8 cellular contexts compared by ENCODE assay signal in genomic region chr1:2135425-2135824, GRCh38. TPM values are rescaled to one million over a fixed set of nuclear protein-coding genes. Genes with fewer than 3 reads are reported as not detected.
DNase-seq lines count a peak whose midpoint lies in the region; ATAC-seq and TF ChIP-seq lines count a peak whose summit lies in the region.

No MANE protein-coding gene starts in this region.

- 63 to 79% (median 70%) methylated on average over 10 to 15 of the region's 15 CpGs for WGBS in adrenal gland, 4 donors
- WGBS in heart right ventricle, 2 donors: 24 to 35% methylated on average over 15 of the region's 15 CpGs

- H3K27me3 ChIP-seq in adrenal gland: no peaks in the 10 kb centered on the region
- no peaks in the 10 kb centered on the region for H3K27me3 ChIP-seq in heart right ventricle

- DNase-seq in DMS153 (lab: John Stamatoyannopoulos, UW) (peak; percentile 76), adrenal gland (peak in 4 of 7 donors; percentile 37 to 89 (median 56)), heart right ventricle (peak; percentile 76 to 79), retina (peak; percentile 81), NCI-H2171 treated with DMSO at 0.1 percent for 48 hours (lab: John Stamatoyannopoulos, UW) (no peak), GM10248 (ENCODE audit: extremely low spot score) (no peak)
- no peak for DNase-seq in stimulated activated CD4-positive, alpha-beta T cell treated with anti-CD3 and anti-CD28 coated beads, Interleukin-1b, Interleukin-23, amount 100 ng/mL, for 48 hours

- H3K4me1 ChIP-seq in adrenal gland (replicated peaks in 1 of 2) (peaks cover 6 to 10% of the 10 kb centered on the region in 2 donors), heart right ventricle (peaks cover 8 to 44% (median 25%) of the 10 kb centered on the region in 9 donors)

- TF ChIP-seq CTCF in adrenal gland (IDR thresholded peaks at IDR 0.05): no peak
- peak in 1 of 9 donors; percentile 17 for TF ChIP-seq CTCF in heart right ventricle (IDR thresholded peaks at IDR 0.05)
- TF ChIP-seq CTCF in GM10248 (IDR thresholded peaks at IDR 0.05; ENCODE audit: control extremely low read depth, extremely low read depth, low read depth, missing control alignments): no peak

- H3K9me3 ChIP-seq in adrenal gland (replicated peaks in 1 of 3): no peaks in the 10 kb centered on the region
- H3K9me3 ChIP-seq in heart right ventricle: no peaks in the 10 kb centered on the region

- no peak overlapping the region for H3K4me3 ChIP-seq in adrenal gland
- no peak overlapping the region for H3K4me3 ChIP-seq in heart right ventricle

- ATAC-seq in heart right ventricle (peak; percentile 13 to 68 (median 48)), HG02759 (IDR thresholded peaks at IDR 0.05; ENCODE audit: unreplicated experiment) (no peak)

- intact Hi-C loops in adrenal gland (cut with DNase I): no loop called here
- intact Hi-C loops in heart right ventricle (cut with DNase I): loop anchor here in 1 of 10 donors (10.0 kb wide), 1 partner anchor 49 kb away; no protein-coding TSS in a partner anchor

- TF ChIP-seq POLR2A in adrenal gland (IDR thresholded peaks at IDR 0.05): peak in 1 of 2 donors; percentile 30

- no peaks in the 10 kb centered on the region for H3K36me3 ChIP-seq in adrenal gland (replicated peaks in 1 of 2)
- no peaks in the 10 kb centered on the region for H3K36me3 ChIP-seq in heart right ventricle

- H3K27ac ChIP-seq in adrenal gland (peak overlapping the region in 2 of 5 donors; percentile 92 to 94), heart right ventricle (peak overlapping the region; percentile 25 to 96 (median 83))

- POLR2A ChIA-PET in GM10248 (lab: Yijun Ruan, JAX): no interaction called here

- CTCF ChIA-PET in GM10248 (lab: Yijun Ruan, JAX): no interaction called here

RNA-seq across cellular contexts. Expression of gene FAAP20, which starts 59.1 kb away (rescaled TPM):
- total RNA-seq in adrenal gland: 100 to 1,000 TPM in 1 of 8 donors, 10 to 100 TPM in 7; 26.4 to 106 (median 62.0) TPM
- polyA plus RNA-seq in adrenal gland: 100 to 1,000 TPM in 2 of 3 donors, 1 to 10 TPM in 1; 2.7 to 185 (median 160) TPM
- total RNA-seq in heart right ventricle: 10 to 100 TPM; 30.9 to 47.6 (median 38.3) TPM
- polyA plus RNA-seq in heart right ventricle: 10 to 100 TPM; 83.0 to 83.6 TPM

Comparison
In these comparisons a context has a peak if more than half of its experiments do, and no peak if none do; other contexts are left out.
1. DNase-seq: peak in DMS153 (single experiment), adrenal gland (4 of 7), heart right ventricle (2 of 2) and retina (single experiment); none in NCI-H2171 treated with DMSO at 0.1 percent for 48 hours (single experiment), GM10248 (single experiment) and stimulated activated CD4-positive, alpha-beta T cell treated with anti-CD3 and anti-CD28 coated beads, Interleukin-1b, Interleukin-23, amount 100 ng/mL, for 48 hours (single experiment).